Comparison of ENCODE assay signal across 8 cellular contexts in the genomic region with DNA sequence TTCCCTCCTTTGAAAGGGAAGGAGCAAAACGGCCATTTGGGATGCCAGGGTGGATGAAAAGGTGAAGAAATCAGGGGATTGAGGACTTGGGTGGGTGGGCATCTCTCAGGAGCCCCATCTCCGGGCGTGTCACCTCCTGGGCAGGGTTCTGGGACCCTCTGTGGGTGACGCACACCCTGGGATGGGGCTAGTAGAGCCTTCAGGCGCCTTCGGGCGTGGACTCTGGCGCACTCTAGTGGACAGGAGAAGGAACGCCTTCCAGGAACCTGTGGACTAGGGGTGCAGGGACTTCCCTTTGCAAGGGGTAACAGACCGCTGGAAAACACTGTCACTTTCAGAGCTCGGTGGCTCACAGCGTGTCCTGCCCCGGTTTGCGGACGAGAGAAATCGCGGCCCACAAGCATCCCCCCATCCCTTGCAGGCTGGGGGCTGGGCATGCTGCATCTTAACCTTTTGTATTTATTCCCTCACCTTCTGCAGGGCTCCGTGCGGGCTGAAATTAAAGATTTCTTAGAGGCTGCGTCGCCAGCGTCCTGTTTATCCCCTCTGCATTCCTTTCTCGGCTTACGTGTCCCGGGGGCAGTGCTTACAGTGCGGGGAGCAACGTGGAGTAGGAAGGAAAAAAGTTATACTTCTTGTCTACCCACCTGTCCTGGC. TPM values are rescaled to one million over a fixed set of nuclear protein-coding genes. Genes with fewer than 3 reads are reported as not detected.
DNase-seq lines count a peak whose midpoint lies in the region; ATAC-seq and TF ChIP-seq lines count a peak whose summit lies in the region.

No MANE protein-coding gene starts in this region.

- H3K27me3 ChIP-seq in transverse colon = no peaks in the 10 kb centered on the region

- TF ChIP-seq POLR2A in transverse colon (IDR thresholded peaks at IDR 0.05) = no peak

- no peak overlapping the region for H3K27ac ChIP-seq in OCI-LY7 (ENCODE audit: low read depth, low read length, poor library complexity, severe bottlenecking)
- no peak overlapping the region for H3K27ac ChIP-seq in transverse colon

- no peak overlapping the region for H2AFZ ChIP-seq in OCI-LY7 (ENCODE audit: low read length)

- TF ChIP-seq EP300 in transverse colon (IDR thresholded peaks at IDR 0.05; ENCODE audit: low read depth) = no peak

- H3K4me3 ChIP-seq in OCI-LY7 (ENCODE audit: low read depth, low read length, poor library complexity, severe bottlenecking) (no peak overlapping the region), fibroblast of mammary gland (ENCODE audit: control insufficient read depth, low read depth, low read length) (no peak overlapping the region), transverse colon (no peak overlapping the region)

- no peaks in the 10 kb centered on the region for H4K20me1 ChIP-seq in OCI-LY7 (ENCODE audit: insufficient read depth, low read length)

- WGBS in transverse colon (ENCODE audit: low coverage in 1 of 2), 2 donors = 16 to 20% methylated on average over 1 to 27 of the region's 27 CpGs

- H3K36me3 ChIP-seq in OCI-LY7 (ENCODE audit: insufficient read depth, low read length) = no peaks in the 10 kb centered on the region
- no peaks in the 10 kb centered on the region for H3K36me3 ChIP-seq in transverse colon

- in situ Hi-C loops in transverse colon (cut with MboI; ENCODE audit: low pct_ligation_motif_present in 1 of 4, low pct_unique_long_range_greater_than_20kb in 1 of 4, low sequenced_read_pairs in 3 of 4) = loop anchor here in 2 of 4 donors (5.0 to 10.0 kb wide), 2 partner anchors 201 to 209 kb away; no protein-coding TSS in a partner anchor

- H3K4me2 ChIP-seq in OCI-LY7 (ENCODE audit: low read length) = peak overlapping the region; percentile 6; the same call in 1 of the 2 replicates

- CTCF ChIA-PET in OCI-LY7 (lab: Charles Lee; ENCODE audit: unreplicated experiment) = interaction anchor here (0.7 kb wide), 1 partner anchor 200 kb away, joined by 4 read pairs; no protein-coding TSS in a partner anchor

- H3K4me3 Mint-ChIP-seq in neural crest cell = no peak overlapping the region

- peaks cover 34% of the 10 kb centered on the region for H3K27me3 Mint-ChIP-seq in neural crest cell (ENCODE audit: low read depth)

- ATAC-seq in GM21723 (IDR thresholded peaks at IDR 0.05; ENCODE audit: unreplicated experiment) = no peak

- TF ChIP-seq CTCF in OCI-LY7 (conservative IDR thresholded peaks at IDR 0.05; ENCODE audit: low read length) (peak; percentile 95), fibroblast of mammary gland (conservative IDR thresholded peaks at IDR 0.05; ENCODE audit: control insufficient read depth, insufficient read depth, low read depth, low read length) (peak; percentile 95), neural crest cell (conservative IDR thresholded peaks at IDR 0.05) (peak; percentile 91), transverse colon (IDR thresholded peaks at IDR 0.05) (peak; percentile 82 to 96 (median 94))

- intact Hi-C loops in OCI-LY7 (cut with micrococcal nuclease; ENCODE audit: unreplicated experiment) (loop anchor here (1.0 to 2.0 kb wide), 4 partner anchors 17 to 213 kb away; no protein-coding TSS in a partner anchor), transverse colon (cut with DNase I; ENCODE audit: low total_unique reads) (loop anchor here (5.0 kb wide), 1 partner anchor 201 kb away; no protein-coding TSS in a partner anchor)

- no peaks in the 10 kb centered on the region for H3K79me2 ChIP-seq in OCI-LY7 (ENCODE audit: insufficient read depth, low read depth, low read length)

- no TSS peak for BruUV-seq in OCI-LY7 (replicated peaks; lab: Mats Ljungman, UMichigan)

- H3K9me3 Mint-ChIP-seq in neural crest cell = no peaks in the 10 kb centered on the region

- H3K9me3 ChIP-seq in OCI-LY7 (ENCODE audit: low read length) (no peaks in the 10 kb centered on the region), transverse colon (no peaks in the 10 kb centered on the region)

- POLR2A ChIA-PET in OCI-LY7 (lab: Charles Lee) = no interaction called here

- DNase-seq in DMS153 (lab: John Stamatoyannopoulos, UW) = peak; percentile 19
- peak; percentile 94 for DNase-seq in HuH-7.5 (ENCODE audit: low spot score)
- DNase-seq in OCI-LY7 (ENCODE audit: low spot score) = peak; percentile 87
- DNase-seq in activated T-cell treated with anti-CD3 and anti-CD28 coated beads, Interleukin-2, amount 50 U/mL, for 1 hour = peak; percentile 76
- DNase-seq in fibroblast of mammary gland (ENCODE audit: low read depth) = peak; percentile 54
- peak; percentile 62 for DNase-seq in neural crest cell (ENCODE audit: low read depth, low spot score)
- peak; percentile 56 for DNase-seq in transverse colon

- no peaks in the 10 kb centered on the region for H3K36me3 Mint-ChIP-seq in neural crest cell (ENCODE audit: low read depth)

- peaks cover 4% of the 10 kb centered on the region for H3K4me1 Mint-ChIP-seq in neural crest cell

- H3K4me1 ChIP-seq in OCI-LY7 (ENCODE audit: insufficient read depth, low read length, poor library complexity, severe bottlenecking) = peaks cover 6% of the 10 kb centered on the region
- H3K4me1 ChIP-seq in transverse colon = peaks cover 0 to 6% (median 0%) of the 10 kb centered on the region in 4 donors

- no peak overlapping the region for H3K27ac Mint-ChIP-seq in neural crest cell (ENCODE audit: unreplicated experiment)

- no peaks in the 10 kb centered on the region for H3K9me2 ChIP-seq in OCI-LY7 (ENCODE audit: insufficient read depth, low read length)

RNA-seq across cellular contexts. Expression of gene S1PR4, which starts 15.2 kb away (rescaled TPM):
- total RNA-seq in OCI-LY7 (2014; rRNA removed; shearing (Covaris generic)) = 25.9 and 34.1 TPM in 2 replicates
- total RNA-seq in OCI-LY7 (2022) (25.8 and 26.5 TPM in 2 replicates), neural crest cell (not detected in 2 replicates), transverse colon (10 to 100 TPM in 1 of 4 donors, 1 to 10 TPM in 1, under 1 TPM in 1, not detected in 1; 0.68 to 14.6 (median 6.0) TPM)

RNA-seq across cellular contexts. Expression of gene NCLN, which starts 22.4 kb away (rescaled TPM):
- total RNA-seq in OCI-LY7 (2014; rRNA removed; shearing (Covaris generic)) = 33.2 and 49.2 TPM in 2 replicates
- total RNA-seq in OCI-LY7 (2022) (52.7 and 61.9 TPM in 2 replicates), neural crest cell (76.5 and 84.1 TPM in 2 replicates), transverse colon (100 to 1,000 TPM in 2 of 4 donors, 10 to 100 TPM in 2; 65.4 to 142 (median 102) TPM)

RNA-seq across cellular contexts. Expression of gene GNA15, which starts 27.5 kb away (rescaled TPM):
- not detected in 2 replicates for total RNA-seq in OCI-LY7 (2014; rRNA removed; shearing (Covaris generic))
- total RNA-seq in OCI-LY7 (2022) (not detected in 2 replicates), neural crest cell (not detected in 2 replicates), transverse colon (1 to 10 TPM in 2 of 4 donors, not detected in 2; 1.9 to 2.2 TPM)

Comparison
In these comparisons a context has a peak if more than half of its experiments do, and no peak if none do; other contexts are left out.
1. DNase-seq: peak in every context shown above with its lines; median percentile 94 in HuH-7.5; 87 in OCI-LY7; 76 in activated T-cell treated with anti-CD3 and anti-CD28 coated beads, Interleukin-2, amount 50 U/mL, for 1 hour; 62 in neural crest cell; 56 in transverse colon; 54 in fibroblast of mammary gland; 19 in DMS153.